Comparison of ENCODE assay signal across 20 cellular contexts in genomic region chr14:96585672-96586013, GRCh38.
"Had no signal": no experiment of that assay in that cellular context is flagged by ENCODE, and none has a peak within 500 bp of the region (broad histone marks: within the 10 kb centered on the region; RNA-seq: fewer than 3 reads in every experiment).

No MANE protein-coding gene starts in this region.

- H3K27me3 ChIP-seq: ovary, right atrium auricular region, uterus had no signal

- ATAC-seq: esophagus mucosa; heart right ventricle; naive thymus-derived CD4-positive, alpha-beta T cell had no signal

- DNase-seq: cortex of kidney; dorsolateral prefrontal cortex; effector CD8-positive, alpha-beta T cell; heart right ventricle; hypothalamus; kidney glomerular epithelial cell; mammary epithelial cell; nephron progenitor cell; nucleus accumbens; ovary; sigmoid colon; stimulated activated CD4-positive, alpha-beta T cell treated with anti-CD3 and anti-CD28 coated beads, Interleukin-2, amount 100 ng/mL, for 24 hours; stimulated activated naive CD4-positive, alpha-beta T cell; stomach; uterus had no signal

- H3K36me3 ChIP-seq: heart right ventricle, ovary, right atrium auricular region, sigmoid colon, stomach, upper lobe of left lung, uterus had no signal

- H3K36me3 Mint-ChIP-seq: naive thymus-derived CD4-positive, alpha-beta T cell had no signal

- H3K9me3 Mint-ChIP-seq: naive thymus-derived CD4-positive, alpha-beta T cell; nephron progenitor cell had no signal

- H3K4me3 ChIP-seq: dorsolateral prefrontal cortex, heart right ventricle, ovary, right atrium auricular region, sigmoid colon, skin epidermis, stomach, upper lobe of left lung, uterus had no signal

- H3K9me3 ChIP-seq: heart right ventricle, ovary, right atrium auricular region, sigmoid colon, stomach, upper lobe of left lung, uterus had no signal

- H3K27ac Mint-ChIP-seq: naive thymus-derived CD4-positive, alpha-beta T cell; nephron progenitor cell had no signal

- H3K27ac ChIP-seq: heart right ventricle, ovary, right atrium auricular region, sigmoid colon, skin epidermis, stomach, upper lobe of left lung, uterus had no signal
